In the genomic region with DNA sequence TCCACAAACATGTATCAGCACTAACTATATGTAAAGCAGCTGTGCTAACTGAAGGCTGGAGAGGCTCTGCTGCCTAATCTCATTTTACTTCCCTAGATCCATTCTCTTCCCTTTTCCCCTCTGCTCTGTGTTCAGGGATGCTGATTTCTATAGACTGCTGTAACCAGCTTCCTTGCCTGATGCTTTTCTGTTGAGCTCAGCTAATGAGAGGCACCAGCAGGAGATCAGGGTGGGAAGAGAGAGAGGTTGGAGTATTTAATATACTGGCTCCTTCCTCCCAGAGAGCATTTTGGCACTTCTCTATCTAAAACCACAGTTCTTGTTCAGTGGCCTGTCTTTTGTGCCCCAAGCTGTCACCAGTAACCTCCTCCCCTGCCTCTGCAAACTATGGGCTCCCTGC, we compare ENCODE assay signal across 30 cellular contexts.
DNase-seq lines count a peak whose midpoint lies in the region; ATAC-seq and TF ChIP-seq lines count a peak whose summit lies in the region.
"Had no signal": no experiment of that assay in that cellular context is flagged by ENCODE, and none has a peak within 500 bp of the region (broad histone marks: within the 10 kb centered on the region; RNA-seq: fewer than 3 reads in every experiment).

No MANE protein-coding gene starts in this region.

- intact Hi-C loops in naive thymus-derived CD4-positive, alpha-beta T cell (cut with micrococcal nuclease), result no loop called here

- TF ChIP-seq EP300 in neural cell (conservative IDR thresholded peaks at IDR 0.05; ENCODE audit: poor library complexity, severe bottlenecking), result no peak

- H4K20me1 ChIP-seq in OCI-LY1 (ENCODE audit: insufficient read depth, low read length) (no peaks in the 10 kb centered on the region), neural cell (ENCODE audit: insufficient read depth) (no peaks in the 10 kb centered on the region)
- H4K20me1 ChIP-seq: BLaER1 treated with 17β-estradiol and CSF1 and Interleukin-3, amounts not matched to agents 10 nM and 100 nM had no signal

- H3K27me3 ChIP-seq in OCI-LY1 (ENCODE audit: insufficient read depth, low read length) (no peaks in the 10 kb centered on the region), neural cell (ENCODE audit: insufficient read depth, low read depth, low read length) (no peaks in the 10 kb centered on the region)
- no peaks in the 10 kb centered on the region for H3K27me3 ChIP-seq in naive thymus-derived CD4-positive, alpha-beta T cell (ENCODE audit: control insufficient read depth in 2 of 2, insufficient read depth in 2 of 2, low read length in 2 of 2)
- H3K27me3 ChIP-seq: BLaER1 treated with 17β-estradiol and CSF1 and Interleukin-3, amounts not matched to agents 10 nM and 100 nM; MG63; pancreas; spleen; tibial nerve had no signal

- H3K79me2 ChIP-seq in OCI-LY1 (ENCODE audit: insufficient read depth, low read length), result no peaks in the 10 kb centered on the region
- H3K79me2 ChIP-seq in neural cell (replicated peaks; ENCODE audit: insufficient read depth, low read length), result no peaks in the 10 kb centered on the region

- DNase-seq in NCI-H2081 (lab: John Stamatoyannopoulos, UW) (peak; percentile 73 to 85), chondrocyte (ENCODE audit: low spot score) (no peak)
- no peak for DNase-seq in naive thymus-derived CD4-positive, alpha-beta T cell
- DNase-seq: activated CD4-positive, alpha-beta T cell treated with anti-CD3 and anti-CD28 coated beads, Interleukin-2, amount 50 U/mL, for 1 hour; activated T-cell treated with anti-CD3 and anti-CD28 coated beads, Interleukin-2, amount 50 U/mL, for 4 hours; DMS53; effector CD4-positive, alpha-beta T cell; GF-D8; HCEC 1CT; left ventricle myocardium superior; MG63; natural killer cell; NCI-H1436 treated with DMSO at 0.1 percent for 48 hours; NCI-H446; pancreas; right cardiac atrium; SHP77 treated with DMSO at 0.1 percent for 48 hours; spleen; SW 1271; T1000 had no signal

- TF ChIP-seq RAD21 in neural cell (conservative IDR thresholded peaks at IDR 0.05), result no peak

- H3K4me1 ChIP-seq in ES-I3 (ENCODE audit: insufficient read depth, low read length) (peaks cover 10% of the 10 kb centered on the region; the same call in 1 of the 2 replicates), OCI-LY1 (ENCODE audit: insufficient read depth, low read length, severe bottlenecking) (peaks cover 82% of the 10 kb centered on the region)
- no peaks in the 10 kb centered on the region for H3K4me1 ChIP-seq in naive thymus-derived CD4-positive, alpha-beta T cell (ENCODE audit: control insufficient read depth in 2 of 2, insufficient read depth in 2 of 2, low read length in 2 of 2)
- H3K4me1 ChIP-seq: pancreas, spleen, tibial nerve had no signal

- H3K9ac ChIP-seq in ES-I3 (ENCODE audit: low read depth, low read length) (peak overlapping the region; percentile 5; the same call in 1 of the 2 replicates), OCI-LY1 (ENCODE audit: low read length) (peak overlapping the region; percentile 48), neural cell (ENCODE audit: low read length) (no peak overlapping the region)
- H3K9ac ChIP-seq: BLaER1 treated with 17β-estradiol and CSF1 and Interleukin-3, amounts not matched to agents 10 nM and 100 nM had no signal

- H3K36me3 Mint-ChIP-seq in naive thymus-derived CD4-positive, alpha-beta T cell, result peaks cover 0 to 4% (median 0%) of the 10 kb centered on the region in 5 donors
- no peaks in the 10 kb centered on the region for H3K36me3 Mint-ChIP-seq in chondrocyte (ENCODE audit: low read depth)
- H3K36me3 Mint-ChIP-seq: mesothelial cell of epicardium, natural killer cell had no signal

- H3K27ac ChIP-seq in OCI-LY1 (ENCODE audit: low read depth, low read length, poor library complexity, severe bottlenecking), result peak overlapping the region; percentile 82
- peak overlapping the region; percentile 24 for H3K27ac ChIP-seq in neural cell (ENCODE audit: low read length)
- H3K27ac ChIP-seq in naive thymus-derived CD4-positive, alpha-beta T cell (ENCODE audit: low read depth, low read length), result no peak overlapping the region
- H3K27ac ChIP-seq: BLaER1 treated with 17β-estradiol and CSF1 and Interleukin-3, amounts not matched to agents 10 nM and 100 nM; epithelial cell of prostate; pancreas; spleen; tibial nerve had no signal

- peaks cover 0 to 12% (median 0%) of the 10 kb centered on the region in 5 donors for H3K27me3 Mint-ChIP-seq in naive thymus-derived CD4-positive, alpha-beta T cell
- H3K27me3 Mint-ChIP-seq in chondrocyte (ENCODE audit: low read depth), result peaks cover 27% of the 10 kb centered on the region

- peaks cover 0 to 20% (median 0%) of the 10 kb centered on the region in 11 donors for H3K9me3 Mint-ChIP-seq in naive thymus-derived CD4-positive, alpha-beta T cell
- no peaks in the 10 kb centered on the region for H3K9me3 Mint-ChIP-seq in chondrocyte (ENCODE audit: low read depth)
- H3K9me3 Mint-ChIP-seq: activated T-cell treated with anti-CD3 and anti-CD28 coated beads, Interleukin-2, amount 50 U/mL, for 4 hours; mesothelial cell of epicardium had no signal

- POLR2A ChIA-PET in naive thymus-derived CD4-positive, alpha-beta T cell (lab: Charles Lee), result no interaction called here

- H3K4me1 Mint-ChIP-seq in naive thymus-derived CD4-positive, alpha-beta T cell, result peaks cover 0 to 1% (median 0%) of the 10 kb centered on the region in 7 donors
- H3K4me1 Mint-ChIP-seq in chondrocyte (ENCODE audit: low read depth), result no peaks in the 10 kb centered on the region
- H3K4me1 Mint-ChIP-seq: mesothelial cell of epicardium, natural killer cell had no signal

- peak overlapping the region; percentile 20; the same call in 1 of the 2 replicates for H2AFZ ChIP-seq in OCI-LY1 (ENCODE audit: low read length)
- H2AFZ ChIP-seq in neural cell (ENCODE audit: low read depth, low read length), result no peak overlapping the region

- H3F3A ChIP-seq in OCI-LY1 (ENCODE audit: insufficient read depth, low read length) (no peaks in the 10 kb centered on the region), neural cell (ENCODE audit: insufficient read depth, low read length, poor library complexity, severe bottlenecking) (peaks cover 2% of the 10 kb centered on the region)

- ATAC-seq in naive thymus-derived CD4-positive, alpha-beta T cell, result no peak
- no peak for ATAC-seq in GM21390 (IDR thresholded peaks at IDR 0.05; ENCODE audit: unreplicated experiment)
- ATAC-seq: activated T-cell treated with anti-CD3 and anti-CD28 coated beads, Interleukin-2, amount 50 U/mL, for 4 hours; K562; left ventricle myocardium superior; natural killer cell; Panc1; pancreas; right cardiac atrium had no signal

- H3K4me3 ChIP-seq in OCI-LY1 (ENCODE audit: low read depth, low read length, poor library complexity, severe bottlenecking) (no peak overlapping the region), neural cell (ENCODE audit: low read length) (no peak overlapping the region)
- no peak overlapping the region for H3K4me3 ChIP-seq in naive thymus-derived CD4-positive, alpha-beta T cell (ENCODE audit: low read length)
- H3K4me3 ChIP-seq: BLaER1 treated with 17β-estradiol and CSF1 and Interleukin-3, amounts not matched to agents 10 nM and 100 nM; K562; MG63; pancreas; spleen; tibial nerve had no signal

- H3K27ac Mint-ChIP-seq in naive thymus-derived CD4-positive, alpha-beta T cell, result no peak overlapping the region
- H3K27ac Mint-ChIP-seq in chondrocyte (ENCODE audit: unreplicated experiment), result no peak overlapping the region
- H3K27ac Mint-ChIP-seq: mesothelial cell of epicardium, natural killer cell had no signal

- H3K9me2 ChIP-seq in OCI-LY1 (ENCODE audit: low read depth, low read length), result no peaks in the 10 kb centered on the region
- no peaks in the 10 kb centered on the region for H3K9me2 ChIP-seq in neural cell (ENCODE audit: insufficient read depth, low read length)

- no peaks in the 10 kb centered on the region; the same call in 1 of the 2 replicates for H3K9me3 ChIP-seq in ES-I3 (ENCODE audit: control insufficient read depth, insufficient read depth, low read length)
- no peaks in the 10 kb centered on the region for H3K9me3 ChIP-seq in OCI-LY1 (ENCODE audit: low read length)
- H3K9me3 ChIP-seq in neural cell (ENCODE audit: low read length), result no peaks in the 10 kb centered on the region
- H3K9me3 ChIP-seq in naive thymus-derived CD4-positive, alpha-beta T cell (ENCODE audit: control insufficient read depth in 2 of 3, low read length in 3 of 3), result no peaks in the 10 kb centered on the region
- H3K9me3 ChIP-seq: BLaER1 treated with 17β-estradiol and CSF1 and Interleukin-3, amounts not matched to agents 10 nM and 100 nM; MG63; pancreas; spleen; tibial nerve had no signal

- CTCF ChIA-PET in naive thymus-derived CD4-positive, alpha-beta T cell (lab: Charles Lee), result no interaction called here

- H3K4me3 Mint-ChIP-seq in naive thymus-derived CD4-positive, alpha-beta T cell, result no peak overlapping the region
- H3K4me3 Mint-ChIP-seq in chondrocyte (ENCODE audit: unreplicated experiment), result no peak overlapping the region
- H3K4me3 Mint-ChIP-seq: activated T-cell treated with anti-CD3 and anti-CD28 coated beads, Interleukin-2, amount 50 U/mL, for 4 hours; mesothelial cell of epicardium; natural killer cell had no signal

- H3K36me3 ChIP-seq in ES-I3 (ENCODE audit: insufficient read depth, low read length) (no peaks in the 10 kb centered on the region), OCI-LY1 (ENCODE audit: insufficient read depth, low read length) (no peaks in the 10 kb centered on the region), neural cell (ENCODE audit: insufficient read depth, low read length) (no peaks in the 10 kb centered on the region)
- H3K36me3 ChIP-seq in naive thymus-derived CD4-positive, alpha-beta T cell (ENCODE audit: control insufficient read depth in 2 of 3, insufficient read depth in 3 of 3, low read length in 3 of 3), result no peaks in the 10 kb centered on the region
- H3K36me3 ChIP-seq: BLaER1 treated with 17β-estradiol and CSF1 and Interleukin-3, amounts not matched to agents 10 nM and 100 nM; MG63; pancreas; spleen; tibial nerve had no signal

- H3K4me2 ChIP-seq in OCI-LY1 (ENCODE audit: low read length), result peak overlapping the region; percentile 44
- H3K4me2 ChIP-seq in neural cell (ENCODE audit: low read length), result no peak overlapping the region

- TF ChIP-seq CTCF in OCI-LY1 (IDR thresholded peaks at IDR 0.05; ENCODE audit: low read length), result no peak
- no peak for TF ChIP-seq CTCF in neural cell (IDR thresholded peaks at IDR 0.05; ENCODE audit: poor library complexity, severe bottlenecking)
- TF ChIP-seq CTCF in chondrocyte (IDR thresholded peaks at IDR 0.05), result no peak

TF ChIP-seq in neural cell, 6 proteins besides CTCF, POLR2A, EP300 and RAD21 (continues in another document):
- TF ChIP-seq SMC3 (conservative IDR thresholded peaks at IDR 0.05; ENCODE audit: poor library complexity), result no peak
- TF ChIP-seq TAF1 (IDR thresholded peaks at IDR 0.05; ENCODE audit: low read depth), result no peak
- TF ChIP-seq EZH2 (IDR thresholded peaks at IDR 0.05; ENCODE audit: borderline replicate concordance, insufficient read depth, low read length, poor library complexity, severe bottlenecking), result no peak

Comparison
In these comparisons a context has a peak if more than half of its experiments do, and no peak if none do; other contexts are left out.
1. DNase-seq: peak in NCI-H2081 (2 of 2); none in naive thymus-derived CD4-positive, alpha-beta T cell (0 of 9) and chondrocyte (single experiment).